Comparison of ENCODE assay signal across 8 cellular contexts in genomic region chr11:129280027-129280811, GRCh38.
DNase-seq lines count a peak whose midpoint lies in the region; ATAC-seq and TF ChIP-seq lines count a peak whose summit lies in the region.

No MANE protein-coding gene starts in this region.

- H3K36me3 ChIP-seq in lower lobe of right lung, result no peaks in the 10 kb centered on the region

- peaks cover 38% of the 10 kb centered on the region for H3K4me1 ChIP-seq in lower lobe of right lung

- TF ChIP-seq CTCF in GM12865 (IDR thresholded peaks at IDR 0.05; ENCODE audit: insufficient read depth, low read depth, low read length, missing control alignments), result no peak
- TF ChIP-seq CTCF in astrocyte of the cerebellum (IDR thresholded peaks at IDR 0.05; ENCODE audit: low read depth, low read length, missing control alignments), result no peak
- no peak for TF ChIP-seq CTCF in lower lobe of right lung (IDR thresholded peaks at IDR 0.05)

- no peaks in the 10 kb centered on the region for H3K27me3 ChIP-seq in lower lobe of right lung (ENCODE audit: low read depth)

- DNase-seq in GM12865 (ENCODE audit: low read depth) (no peak), NCI-H526 (lab: John Stamatoyannopoulos, UW) (peak; percentile 83 to 84), astrocyte of the cerebellum (ENCODE audit: low read depth) (no peak), lower lobe of right lung (no peak), substantia nigra (lab: John Stamatoyannopoulos, UW) (peak in 1 of 49 donors; percentile 43)

- in situ Hi-C loops in astrocyte of the cerebellum (cut with HindIII; ENCODE audit: low sequenced_read_pairs), result loop anchor here (25.0 kb wide), 1 partner anchor 168 kb away; no protein-coding TSS in a partner anchor

- H3K4me3 ChIP-seq in GM12865 (ENCODE audit: low read depth, low read length) (peak overlapping the region; percentile 39), astrocyte of the cerebellum (ENCODE audit: low read depth, low read length) (peak overlapping the region; percentile 64), lower lobe of right lung (peak overlapping the region; percentile 61)

- intact Hi-C loops in lower lobe of right lung (cut with DNase I), result no loop called here

- no peaks in the 10 kb centered on the region for H3K9me3 ChIP-seq in lower lobe of right lung

- H3K27ac ChIP-seq in lower lobe of right lung (peak overlapping the region; percentile 36), substantia nigra (ENCODE audit: low read depth, low read length, poor library complexity, severe bottlenecking) (peak overlapping the region; percentile 32)

- ATAC-seq in lower lobe of right lung (no peak), GM21515 (IDR thresholded peaks at IDR 0.05; ENCODE audit: unreplicated experiment) (no peak), HG03039 (IDR thresholded peaks at IDR 0.05; ENCODE audit: unreplicated experiment) (no peak), GM21423 (IDR thresholded peaks at IDR 0.05; ENCODE audit: unreplicated experiment) (no peak)

Comparison
In these comparisons a context has a peak if more than half of its experiments do, and no peak if none do; other contexts are left out.
1. DNase-seq: peak in NCI-H526 (2 of 2); none in GM12865 (single experiment), astrocyte of the cerebellum (single experiment) and lower lobe of right lung (single experiment).
2. Peak in every context shown above with its lines, with median percentiles within 50 percentile points of each other: H3K4me3 ChIP-seq.